ENCODE assay signal across 9 cellular contexts in genomic region chr11:1564535-1565172, GRCh38. TPM values are rescaled to one million over a fixed set of nuclear protein-coding genes. Genes with fewer than 3 reads are reported as not detected.
DNase-seq lines count a peak whose midpoint lies in the region; ATAC-seq, FAIRE-seq and TF ChIP-seq lines count a peak whose summit lies in the region.
"Had no signal": no experiment of that assay in that cellular context is flagged by ENCODE, and none has a peak within 500 bp of the region (broad histone marks: within the 10 kb centered on the region; RNA-seq: fewer than 3 reads in every experiment).

No MANE protein-coding gene starts in this region.

- ATAC-seq in psoas muscle, result peak in 3 of 4 donors; percentile 36 to 53 (median 41)
- no peak for ATAC-seq in GM18868 (IDR thresholded peaks at IDR 0.05; ENCODE audit: unreplicated experiment)
- ATAC-seq in HG03280 (IDR thresholded peaks at IDR 0.05; ENCODE audit: unreplicated experiment), result no peak
- ATAC-seq in HG03354 (IDR thresholded peaks at IDR 0.05; ENCODE audit: poor library complexity, severe bottlenecking, unreplicated experiment), result no peak
- no peak for ATAC-seq in GM21723 (IDR thresholded peaks at IDR 0.05; ENCODE audit: unreplicated experiment)

- no peaks in the 10 kb centered on the region for H3K9me3 ChIP-seq in psoas muscle

- intact Hi-C loops in psoas muscle (cut with DNase I), result no loop called here

- peaks cover 0 to 35% of the 10 kb centered on the region in 2 donors for H3K36me3 ChIP-seq in psoas muscle (ENCODE audit: insufficient read depth in 1 of 2, low read depth in 1 of 2)

- 39 to 45% (median 40%) methylated on average over 15 to 16 of the region's 16 CpGs for WGBS in psoas muscle, 3 donors

- no peak for TF ChIP-seq CTCF in foreskin fibroblast (IDR thresholded peaks at IDR 0.05; ENCODE audit: low read depth, low read length)
- TF ChIP-seq CTCF in psoas muscle (IDR thresholded peaks at IDR 0.05), result no peak

- H3K4me3 ChIP-seq in foreskin fibroblast (ENCODE audit: low read depth in 1 of 2, low read length in 2 of 2) (no peak overlapping the region), psoas muscle (no peak overlapping the region)

- peaks cover 46% of the 10 kb centered on the region for H3K4me1 ChIP-seq in psoas muscle

- TF ChIP-seq POLR2A in H54 (IDR thresholded peaks at IDR 0.05; ENCODE audit: low read depth, low read length), result no peak

- peak; percentile 99 for DNase-seq in H54 (ENCODE audit: insufficient read length, low spot score)
- peak; percentile 67 for DNase-seq in RCC 7860 (ENCODE audit: low spot score)
- peak; percentile 71 to 88 for DNase-seq in foreskin fibroblast
- DNase-seq in psoas muscle, result peak; percentile 74 to 75

- H3K27me3 ChIP-seq in psoas muscle (ENCODE audit: insufficient read depth in 3 of 3, low read length in 2 of 3), result no peaks in the 10 kb centered on the region

- peak overlapping the region; percentile 16 for H3K27ac ChIP-seq in psoas muscle

- FAIRE-seq in H54 (lab: Jason Lieb, UNC) (peak; percentile 58), RCC 7860 (lab: Jason Lieb, UNC) (no peak)
- FAIRE-seq: endometrium had no signal

RNA-seq across cellular contexts. Expression of gene DUSP8, which starts 7.4 kb away (rescaled TPM):
- total RNA-seq in psoas muscle, result 10 to 100 TPM in 3 of 4 donors, 1 to 10 TPM in 1; 9.9 to 15.2 (median 14.0) TPM
- polyA plus RNA-seq in psoas muscle, result 1 to 10 TPM; 1.0 to 4.4 (median 3.5) TPM

RNA-seq across cellular contexts. Expression of gene KRTAP5-1, which starts 20.4 kb away (rescaled TPM):
- total RNA-seq in psoas muscle, result not detected
- not detected for polyA plus RNA-seq in psoas muscle

RNA-seq across cellular contexts. Expression of gene KRTAP5-2, which starts 33.4 kb away (rescaled TPM):
- total RNA-seq in psoas muscle, result not detected
- polyA plus RNA-seq in psoas muscle, result not detected

RNA-seq across cellular contexts. Expression of gene KRTAP5-3, which starts 43.6 kb away (rescaled TPM):
- not detected for total RNA-seq in psoas muscle
- polyA plus RNA-seq in psoas muscle, result not detected

RNA-seq across cellular contexts. Expression of gene KRTAP5-4, which starts 57.3 kb away (rescaled TPM):
- not detected for total RNA-seq in psoas muscle
- polyA plus RNA-seq in psoas muscle, result not detected

Comparison
In these comparisons a context has a peak if more than half of its experiments do, and no peak if none do; other contexts are left out.
1. ATAC-seq: peak in psoas muscle (3 of 4); none in GM18868 (single experiment), HG03280 (single experiment), HG03354 (single experiment) and GM21723 (single experiment).
2. Peak in every context shown above with its lines, with median percentiles within 50 percentile points of each other: DNase-seq.